In the genomic region with DNA sequence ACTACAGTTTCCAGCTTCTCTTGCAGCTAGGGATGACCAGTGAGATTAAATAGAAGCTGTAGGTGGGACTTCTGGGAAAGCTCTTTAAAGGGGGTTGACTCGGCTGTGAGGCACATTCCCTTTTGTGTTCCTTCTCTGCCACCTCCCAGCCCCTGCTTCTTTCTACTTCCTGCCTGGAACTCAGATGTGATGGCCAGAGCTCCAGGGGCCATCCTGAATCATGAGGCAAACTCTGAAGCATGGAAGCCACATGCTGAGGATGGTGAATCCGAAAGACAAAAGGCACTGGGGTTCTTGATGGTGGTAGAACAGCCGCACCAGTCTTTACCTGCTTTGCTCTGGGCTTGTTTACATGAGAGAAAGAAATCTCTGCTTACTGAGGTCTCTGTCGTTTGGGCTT, we compare ENCODE assay signal across 21 cellular contexts.
"Had no signal": no experiment of that assay in that cellular context is flagged by ENCODE, and none has a peak within 500 bp of the region (broad histone marks: within the 10 kb centered on the region; RNA-seq: fewer than 3 reads in every experiment).

No MANE protein-coding gene starts in this region.

- H3K27me3 ChIP-seq: esophagus squamous epithelium, gastroesophageal sphincter, transverse colon had no signal

- H3K9me3 ChIP-seq: transverse colon had no signal

- H3K27me3 Mint-ChIP-seq: activated naive CD8-positive, alpha-beta T cell treated with anti-CD3 and anti-CD28 coated beads, Interleukin-2, amount 50 U/mL, for 24 hours; stimulated activated naive CD8-positive, alpha-beta T cell treated with anti-CD3 and anti-CD28 coated beads, Interleukin-15, Interleukin-2, amounts not matched to agents 100 ng/mL and 50 ng/mL, for 24 hours had no signal

- H3K4me3 ChIP-seq: coronary artery, esophagus squamous epithelium, gastroesophageal sphincter, transverse colon had no signal

- ATAC-seq: activated naive CD8-positive, alpha-beta T cell treated with anti-CD3 and anti-CD28 coated beads, Interleukin-2, amount 50 U/mL, for 24 hours; gastroesophageal sphincter had no signal

- H3K4me3 Mint-ChIP-seq: activated CD4-positive, alpha-beta memory T cell treated with anti-CD3 and anti-CD28 coated beads, Interleukin-2, amount 10 ng/mL, durations not matched to agents 7 days and 5 days; activated CD4-positive, alpha-beta T cell treated with anti-CD3 and anti-CD28 coated beads, Interleukin-2, amount 10 ng/mL, durations not matched to agents 24 days and 14 days; activated naive CD8-positive, alpha-beta T cell treated with anti-CD3 and anti-CD28 coated beads, Interleukin-2, amount 50 U/mL, for 24 hours; naive B cell; neural crest cell; stimulated activated naive CD8-positive, alpha-beta T cell treated with anti-CD3 and anti-CD28 coated beads, Interleukin-15, Interleukin-2, amounts not matched to agents 100 ng/mL and 50 ng/mL, for 24 hours had no signal

- DNase-seq: activated CD4-positive, alpha-beta memory T cell treated with anti-CD3 and anti-CD28 coated beads, Interleukin-2, amount 10 ng/mL, durations not matched to agents 7 days and 5 days; activated CD4-positive, alpha-beta T cell treated with anti-CD3 and anti-CD28 coated beads, Interleukin-2, amount 10 ng/mL, durations not matched to agents 24 days and 14 days; activated CD4-positive, CD25-positive, alpha-beta regulatory T cell; activated effector memory CD4-positive, alpha-beta T cell treated with anti-CD3 and anti-CD28 coated beads, Interleukin-2, amount 50 U/mL, for 16 hours; activated naive CD4-positive, alpha-beta T cell treated with anti-CD3 and anti-CD28 coated beads, Interleukin-2, amount 50 U/mL, for 16 hours; activated naive CD8-positive, alpha-beta T cell treated with anti-CD3 and anti-CD28 coated beads, Interleukin-2, amount 50 U/mL, for 24 hours; cerebellar nuclear complex; esophagus squamous epithelium; head of caudate nucleus; islet precursor cell; left colon; naive B cell; retina; stimulated activated CD4-positive, alpha-beta T cell treated with anti-CD3 and anti-CD28 coated beads, Interleukin-4, amount 100 ng/mL, for 24 hours; T1000; transverse colon had no signal

- H3K27ac Mint-ChIP-seq: activated CD4-positive, alpha-beta memory T cell treated with anti-CD3 and anti-CD28 coated beads, Interleukin-2, amount 10 ng/mL, durations not matched to agents 7 days and 5 days; activated CD4-positive, alpha-beta T cell treated with anti-CD3 and anti-CD28 coated beads, Interleukin-2, amount 10 ng/mL, durations not matched to agents 24 days and 14 days; activated naive CD8-positive, alpha-beta T cell treated with anti-CD3 and anti-CD28 coated beads, Interleukin-2, amount 50 U/mL, for 24 hours; stimulated activated naive CD8-positive, alpha-beta T cell treated with anti-CD3 and anti-CD28 coated beads, Interleukin-15, Interleukin-2, amounts not matched to agents 100 ng/mL and 50 ng/mL, for 24 hours had no signal

- H3K27ac ChIP-seq: coronary artery, esophagus squamous epithelium, gastroesophageal sphincter, transverse colon had no signal

- FAIRE-seq: urothelium cell line had no signal

- H3K36me3 ChIP-seq: transverse colon had no signal
